Comparison of ENCODE assay signal across 8 cellular contexts in the genomic region with DNA sequence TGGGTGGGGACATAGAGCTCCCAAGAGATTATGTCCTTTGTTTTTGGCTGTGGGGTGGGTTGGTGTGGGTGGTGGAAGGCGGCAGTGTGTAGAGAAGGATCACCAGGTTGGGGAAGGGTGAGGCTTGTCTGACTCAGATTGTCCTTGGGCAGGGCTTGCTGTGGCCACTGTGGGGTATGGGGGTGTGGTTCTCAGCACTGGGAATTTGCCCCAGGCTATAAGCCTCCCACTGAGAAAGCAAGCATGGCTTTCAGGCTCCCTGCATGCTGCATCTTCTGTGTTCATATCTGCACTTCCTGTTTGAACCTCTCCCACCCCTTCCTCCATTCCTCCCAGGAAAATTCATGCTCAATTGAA. TPM values are rescaled to one million over a fixed set of nuclear protein-coding genes. Genes with fewer than 3 reads are reported as not detected.
DNase-seq lines count a peak whose midpoint lies in the region; ATAC-seq and TF ChIP-seq lines count a peak whose summit lies in the region.

No MANE protein-coding gene starts in this region.

- H3K27ac Mint-ChIP-seq in MCF 10A (ENCODE audit: low read depth, unreplicated experiment) (no peak overlapping the region), naive B cell (peak overlapping the region in 4 of 6 donors; percentile 38 to 74 (median 60))

- DNase-seq in SIG-M5 treated with dmso at 0.1 percent for 504 hours (lab: John Stamatoyannopoulos, UW; ENCODE audit: unreplicated experiment) (peak; percentile 21), SIG-M5 (lab: John Stamatoyannopoulos, UW) (no peak), NCI-H146 treated with DMSO at 0.1 percent for 48 hours (lab: John Stamatoyannopoulos, UW; ENCODE audit: unreplicated experiment) (peak; percentile 89), MCF 10A (ENCODE audit: unreplicated experiment) (peak; percentile 96), naive B cell (no peak), T-helper 9 cell (no peak)

- ATAC-seq in naive B cell (ENCODE audit: low read depth in 2 of 2) (no peak), HG03521 (IDR thresholded peaks at IDR 0.05; ENCODE audit: unreplicated experiment) (no peak), HG02642 (IDR thresholded peaks at IDR 0.05; ENCODE audit: poor library complexity, unreplicated experiment) (no peak)

- H3K4me3 Mint-ChIP-seq in MCF 10A (ENCODE audit: unreplicated experiment), result no peak overlapping the region
- H3K4me3 Mint-ChIP-seq in naive B cell, result peak overlapping the region in 5 of 8 donors; percentile 27 to 83 (median 50)

- H3K27me3 Mint-ChIP-seq in MCF 10A (ENCODE audit: insufficient read depth, unreplicated experiment), result no peaks in the 10 kb centered on the region
- no peaks in the 10 kb centered on the region for H3K27me3 Mint-ChIP-seq in naive B cell

- POLR2A ChIA-PET in MCF 10A (lab: Yijun Ruan, JAX), result interaction anchor here (0.6 to 2.3 kb wide), 10 partner anchors 11 to 197 kb away, joined by 3 to 12 read pairs (median 4); no protein-coding TSS in a partner anchor

- no TSS peak for BruUV-seq in MCF 10A (replicated peaks; lab: Mats Ljungman, UMichigan)

- CTCF ChIA-PET in MCF 10A (lab: Yijun Ruan, JAX), result interaction anchor here (0.6 to 1.7 kb wide), 4 partner anchors 26 to 89 kb away, joined by 3 to 8 read pairs (median 4); no protein-coding TSS in a partner anchor

- no peak for TF ChIP-seq CTCF in MCF 10A (IDR thresholded peaks at IDR 0.05; ENCODE audit: unreplicated experiment)

- intact Hi-C loops in MCF 10A (cut with micrococcal nuclease), result loop anchor here (2.0 kb wide), 2 partner anchors 61 to 89 kb away; no protein-coding TSS in a partner anchor

- H3K9me3 Mint-ChIP-seq in MCF 10A (ENCODE audit: unreplicated experiment) (no peaks in the 10 kb centered on the region), naive B cell (no peaks in the 10 kb centered on the region)

- H3K4me1 Mint-ChIP-seq in MCF 10A (ENCODE audit: insufficient read depth, unreplicated experiment) (peaks cover 47% of the 10 kb centered on the region), naive B cell (peaks cover 10 to 47% (median 30%) of the 10 kb centered on the region in 3 donors)

- H3K36me3 Mint-ChIP-seq in MCF 10A (ENCODE audit: insufficient read depth, unreplicated experiment) (peaks cover 5% of the 10 kb centered on the region), naive B cell (peaks cover 8 to 20% of the 10 kb centered on the region in 2 donors)

RNA-seq across cellular contexts. Expression of gene DNAJC15, which starts 34.9 kb away (rescaled TPM):
- 32.4 and 34.0 TPM in 2 replicates for total RNA-seq in MCF 10A (2022)
- polyA plus RNA-seq in naive B cell (ENCODE audit: low read depth in 6 of 6), result 10 to 100 TPM; 17.0 to 46.1 (median 32.9) TPM

Comparison
In these comparisons a context has a peak if more than half of its experiments do, and no peak if none do; other contexts are left out.
1. DNase-seq: peak in SIG-M5 treated with dmso at 0.1 percent for 504 hours (single experiment), NCI-H146 treated with DMSO at 0.1 percent for 48 hours (single experiment) and MCF 10A (single experiment); none in SIG-M5 (single experiment), naive B cell (single experiment) and T-helper 9 cell (single experiment).